In the genomic region with DNA sequence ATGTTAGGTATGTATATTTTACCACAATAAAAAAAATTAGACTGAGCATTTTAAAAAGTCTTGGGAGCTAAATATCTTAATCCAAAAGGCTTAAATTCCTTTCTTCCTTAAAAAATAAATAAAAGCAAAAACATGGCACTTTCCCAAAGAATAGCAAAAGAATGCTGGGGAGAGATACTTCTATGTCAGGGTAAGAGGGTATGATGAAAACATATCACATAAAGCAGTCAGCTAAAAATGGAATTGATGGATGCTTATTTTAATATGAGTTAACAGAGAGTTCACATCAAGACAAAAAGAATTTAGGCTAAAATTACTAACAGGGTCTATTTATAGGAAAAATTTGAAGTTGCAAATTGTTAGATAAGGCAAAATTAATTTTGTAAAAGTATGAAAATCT, we compare ENCODE assay signal across 23 cellular contexts.
DNase-seq lines count a peak whose midpoint lies in the region; ATAC-seq, FAIRE-seq and TF ChIP-seq lines count a peak whose summit lies in the region.
"Had no signal": no experiment of that assay in that cellular context is flagged by ENCODE, and none has a peak within 500 bp of the region (broad histone marks: within the 10 kb centered on the region; RNA-seq: fewer than 3 reads in every experiment).

No MANE protein-coding gene starts in this region.

- intact Hi-C loops in HepG2 (cut with micrococcal nuclease; ENCODE audit: unreplicated experiment) (no loop called here), right lobe of liver (cut with DNase I) (no loop called here), ascending aorta (cut with DNase I) (no loop called here), stomach (cut with DNase I; ENCODE audit: low total_unique reads) (no loop called here), natural killer cell (cut with micrococcal nuclease) (no loop called here)

- DNase-seq in HepG2 (ENCODE audit: low spot score) = no peak
- no peak for DNase-seq in right lobe of liver
- DNase-seq in ascending aorta (ENCODE audit: low spot score in 2 of 2) = no peak
- peak; percentile 49 for DNase-seq in fibroblast of villous mesenchyme (ENCODE audit: low read depth)
- no peak for DNase-seq in stomach
- no peak for DNase-seq in natural killer cell
- no peak for DNase-seq in NCI-H187 treated with DMSO at 0.1 percent for 48 hours (lab: John Stamatoyannopoulos, UW)
- DNase-seq in HT-29 (ENCODE audit: low spot score) = no peak
- DNase-seq: CD4-positive, alpha-beta T cell; DMS153; GOT3; KBM-7; NCI-H1105 treated with DMSO at 0.1 percent for 48 hours; NCI-H1694 treated with DMSO at 0.1 percent for 48 hours; NCI-H2107; NCI-H510A; NCI-H774; Right ventricle myocardium superior had no signal

- no peaks in the 10 kb centered on the region for H3K27me3 ChIP-seq in HepG2 (ENCODE audit: control insufficient read depth in 1 of 2, insufficient read depth in 2 of 2, low read length in 2 of 2)
- no peaks in the 10 kb centered on the region for H3K27me3 ChIP-seq in right lobe of liver
- no peaks in the 10 kb centered on the region for H3K27me3 ChIP-seq in ascending aorta
- no peaks in the 10 kb centered on the region for H3K27me3 ChIP-seq in stomach

- no peak overlapping the region for H2AFZ ChIP-seq in HepG2 (ENCODE audit: low read length)

- no peak overlapping the region for H3K27ac ChIP-seq in HepG2 (ENCODE audit: extremely low read length, insufficient read depth, low read length)
- no peak overlapping the region for H3K27ac ChIP-seq in right lobe of liver
- peak overlapping the region; percentile 55 to 57 for H3K27ac ChIP-seq in ascending aorta
- H3K27ac ChIP-seq in stomach = no peak overlapping the region
- H3K27ac ChIP-seq: 22Rv1, SK-N-MC had no signal

- TF ChIP-seq RAD21 in HepG2 (CRISPR knock-in tag; IDR thresholded peaks at IDR 0.05) = no peak

- no peaks in the 10 kb centered on the region for H3K36me3 Mint-ChIP-seq in natural killer cell

- H3K9ac ChIP-seq in HepG2 (ENCODE audit: insufficient read depth, low read depth, low read length) = no peak overlapping the region

- TF ChIP-seq EP300 in HepG2 (IDR thresholded peaks at IDR 0.05; ENCODE audit: low read depth in 2 of 2, low read length in 2 of 2) (no peak), HepG2 (CRISPR knock-in tag; IDR thresholded peaks at IDR 0.05; ENCODE audit: borderline replicate concordance) (no peak), stomach (IDR thresholded peaks at IDR 0.05) (no peak)

- no peaks in the 10 kb centered on the region for H3K79me2 ChIP-seq in HepG2 (ENCODE audit: insufficient read depth, low read length)

- H3K9me3 ChIP-seq in HepG2 (ENCODE audit: low read length) (no peaks in the 10 kb centered on the region), right lobe of liver (no peaks in the 10 kb centered on the region), ascending aorta (no peaks in the 10 kb centered on the region), stomach (no peaks in the 10 kb centered on the region)

- no peak overlapping the region for H3K4me3 ChIP-seq in HepG2 (replicated peaks in 1 of 3; ENCODE audit: insufficient read depth in 1 of 3, low read depth in 2 of 3, low read length in 3 of 3)
- H3K4me3 ChIP-seq in right lobe of liver = no peak overlapping the region
- H3K4me3 ChIP-seq in ascending aorta = no peak overlapping the region
- H3K4me3 ChIP-seq in fibroblast of villous mesenchyme (ENCODE audit: low read depth, low read length) = no peak overlapping the region
- H3K4me3 ChIP-seq in stomach = no peak overlapping the region
- H3K4me3 ChIP-seq: SK-N-MC had no signal

- no peak for TF ChIP-seq POLR2A in HepG2 (IDR thresholded peaks at IDR 0.05; ENCODE audit: insufficient read depth in 1 of 2, low read depth in 2 of 2, low read length in 2 of 2)
- no peak for TF ChIP-seq POLR2A in right lobe of liver (IDR thresholded peaks at IDR 0.05)
- TF ChIP-seq POLR2A in stomach (IDR thresholded peaks at IDR 0.05) = no peak

- H3K27ac Mint-ChIP-seq in natural killer cell = no peak overlapping the region
- H3K27ac Mint-ChIP-seq: B cell; CD4-positive, alpha-beta T cell had no signal

- H3K4me2 ChIP-seq in HepG2 (ENCODE audit: low read depth, low read length) = no peak overlapping the region

- in situ Hi-C loops in HepG2 (cut with HindIII; ENCODE audit: extremely low pct_ligation_motif_present, low pct_unique_long_range_greater_than_20kb) = no loop called here

- no peak overlapping the region for H3K4me3 Mint-ChIP-seq in natural killer cell
- H3K4me3 Mint-ChIP-seq: B cell; CD4-positive, alpha-beta T cell had no signal

- ATAC-seq in HepG2 (no peak), right lobe of liver (no peak), natural killer cell (no peak)

- no peak for FAIRE-seq in HepG2 (lab: Jason Lieb, UNC)
- FAIRE-seq: GM12892, GM18507 had no signal

- no peaks in the 10 kb centered on the region for H3K4me1 Mint-ChIP-seq in natural killer cell
- H3K4me1 Mint-ChIP-seq: B cell had no signal

- CTCF ChIA-PET in HepG2 (lab: Yijun Ruan, JAX; ENCODE audit: low intra/inter-chr PET ratio, low total read pairs) = no interaction called here

- peaks cover 0 to 6% of the 10 kb centered on the region in 2 donors for H3K27me3 Mint-ChIP-seq in natural killer cell (ENCODE audit: low read depth in 2 of 2)
- H3K27me3 Mint-ChIP-seq: CD4-positive, alpha-beta T cell had no signal

- H3K4me1 ChIP-seq in HepG2 (ENCODE audit: insufficient read depth, low read length) (peaks cover 7% of the 10 kb centered on the region; the same call in 1 of the 2 replicates), right lobe of liver (peaks cover 0 to 19% (median 7%) of the 10 kb centered on the region in 4 donors), ascending aorta (peaks cover 0 to 32% of the 10 kb centered on the region in 2 donors), stomach (peaks cover 0 to 6% (median 0%) of the 10 kb centered on the region in 4 donors)

- POLR2A ChIA-PET in HepG2 (lab: Yijun Ruan, JAX) = no interaction called here

- H3K36me3 ChIP-seq in HepG2 (replicated peaks in 1 of 2; ENCODE audit: control insufficient read depth in 1 of 2, insufficient read depth in 2 of 2, low read length in 2 of 2) (peaks cover 1 to 32% of the 10 kb centered on the region in 2 experiments; a peak in 4 of 5 replicates), right lobe of liver (peaks cover 0 to 10% (median 2%) of the 10 kb centered on the region in 4 donors), ascending aorta (peaks cover 10 to 12% of the 10 kb centered on the region in 2 donors), stomach (no peaks in the 10 kb centered on the region)

- H4K20me1 ChIP-seq in HepG2 (ENCODE audit: insufficient read depth, low read length) = no peaks in the 10 kb centered on the region

- BruUV-seq in HepG2 (replicated peaks; lab: Mats Ljungman, UMichigan) = TSS peak; percentile 31

- TF ChIP-seq CTCF in HepG2 (CRISPR knock-in tag; IDR thresholded peaks at IDR 0.05) = no peak
- no peak for TF ChIP-seq CTCF in right lobe of liver (IDR thresholded peaks at IDR 0.05)
- no peak for TF ChIP-seq CTCF in ascending aorta (IDR thresholded peaks at IDR 0.05)
- no peak for TF ChIP-seq CTCF in fibroblast of villous mesenchyme (IDR thresholded peaks at IDR 0.05; ENCODE audit: insufficient read depth, low read depth, low read length)
- TF ChIP-seq CTCF in stomach (IDR thresholded peaks at IDR 0.05) = no peak
- no peak for TF ChIP-seq CTCF in natural killer cell (IDR thresholded peaks at IDR 0.05)

- H3K9me3 Mint-ChIP-seq in natural killer cell = no peaks in the 10 kb centered on the region
- H3K9me3 Mint-ChIP-seq: CD4-positive, alpha-beta T cell had no signal

TF ChIP-seq in HepG2, 621 proteins besides CTCF, POLR2A, EP300 and RAD21:
- TF ChIP-seq, protein P1, sequence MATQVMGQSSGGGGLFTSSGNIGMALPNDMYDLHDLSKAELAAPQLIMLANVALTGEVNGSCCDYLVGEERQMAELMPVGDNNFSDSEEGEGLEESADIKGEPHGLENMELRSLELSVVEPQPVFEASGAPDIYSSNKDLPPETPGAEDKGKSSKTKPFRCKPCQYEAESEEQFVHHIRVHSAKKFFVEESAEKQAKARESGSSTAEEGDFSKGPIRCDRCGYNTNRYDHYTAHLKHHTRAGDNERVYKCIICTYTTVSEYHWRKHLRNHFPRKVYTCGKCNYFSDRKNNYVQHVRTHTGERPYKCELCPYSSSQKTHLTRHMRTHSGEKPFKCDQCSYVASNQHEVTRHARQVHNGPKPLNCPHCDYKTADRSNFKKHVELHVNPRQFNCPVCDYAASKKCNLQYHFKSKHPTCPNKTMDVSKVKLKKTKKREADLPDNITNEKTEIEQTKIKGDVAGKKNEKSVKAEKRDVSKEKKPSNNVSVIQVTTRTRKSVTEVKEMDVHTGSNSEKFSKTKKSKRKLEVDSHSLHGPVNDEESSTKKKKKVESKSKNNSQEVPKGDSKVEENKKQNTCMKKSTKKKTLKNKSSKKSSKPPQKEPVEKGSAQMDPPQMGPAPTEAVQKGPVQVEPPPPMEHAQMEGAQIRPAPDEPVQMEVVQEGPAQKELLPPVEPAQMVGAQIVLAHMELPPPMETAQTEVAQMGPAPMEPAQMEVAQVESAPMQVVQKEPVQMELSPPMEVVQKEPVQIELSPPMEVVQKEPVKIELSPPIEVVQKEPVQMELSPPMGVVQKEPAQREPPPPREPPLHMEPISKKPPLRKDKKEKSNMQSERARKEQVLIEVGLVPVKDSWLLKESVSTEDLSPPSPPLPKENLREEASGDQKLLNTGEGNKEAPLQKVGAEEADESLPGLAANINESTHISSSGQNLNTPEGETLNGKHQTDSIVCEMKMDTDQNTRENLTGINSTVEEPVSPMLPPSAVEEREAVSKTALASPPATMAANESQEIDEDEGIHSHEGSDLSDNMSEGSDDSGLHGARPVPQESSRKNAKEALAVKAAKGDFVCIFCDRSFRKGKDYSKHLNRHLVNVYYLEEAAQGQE (IDR thresholded peaks at IDR 0.05; ENCODE audit: borderline replicate concordance in 1 of 2, low read depth in 1 of 2, low read length in 2 of 2) = no peak
- TF ChIP-seq ELF3 (CRISPR knock-in tag; IDR thresholded peaks at IDR 0.05) (no peak), SRSF1 (optimal IDR thresholded peaks at IDR 0.05; ENCODE audit: low read depth, low read length) (no peak), ZNF460 (CRISPR knock-in tag; IDR thresholded peaks at IDR 0.05; ENCODE audit: borderline replicate concordance) (no peak)
TF ChIP-seq in HepG2: peak in this region for 0.

Comparison
In these comparisons a context has a peak if more than half of its experiments do, and no peak if none do; other contexts are left out.
1. H3K27ac ChIP-seq: peak in ascending aorta (2 of 2); none in HepG2 (single experiment), right lobe of liver (0 of 3) and stomach (0 of 5).